Comparison of ENCODE assay signal across 9 cellular contexts in genomic region chr6:31498748-31499147, GRCh38. TPM values are rescaled to one million over a fixed set of nuclear protein-coding genes. Genes with fewer than 3 reads are reported as not detected.
A peak's percentile ranks its signal among the peaks of the same experiment; 100 is the strongest.
DNase-seq lines count a peak whose midpoint lies in the region; ATAC-seq and TF ChIP-seq lines count a peak whose summit lies in the region.
"Had no signal": no experiment of that assay in that cellular context is flagged by ENCODE, and none has a peak within 500 bp of the region (broad histone marks: within the 10 kb centered on the region; RNA-seq: fewer than 3 reads in every experiment).

No MANE protein-coding gene starts in this region.

- peaks cover 0 to 15% (median 11%) of the 10 kb centered on the region in 11 experiments; a peak in 11 of 22 replicates for H3K9me3 ChIP-seq in BLaER1 treated with 17β-estradiol and CSF1 and Interleukin-3, amounts not matched to agents 10 nM and 100 nM (replicated peaks in 1 of 11)

- H3K4me1 ChIP-seq in BLaER1 treated with 17β-estradiol and CSF1 and Interleukin-3, amounts not matched to agents 10 nM and 100 nM = peaks cover 30 to 47% (median 36%) of the 10 kb centered on the region in 10 experiments

- peaks cover 9 to 61% (median 19%) of the 10 kb centered on the region in 11 experiments; a peak in 18 of 22 replicates for H4K20me1 ChIP-seq in BLaER1 treated with 17β-estradiol and CSF1 and Interleukin-3, amounts not matched to agents 10 nM and 100 nM

- H3K36me3 Mint-ChIP-seq in HFFc6 (ENCODE audit: low read depth) = peaks cover 4% of the 10 kb centered on the region; the same call in 1 of the 2 replicates
- H3K36me3 Mint-ChIP-seq in central memory CD8-positive, alpha-beta T cell (ENCODE audit: insufficient read depth) = peaks cover 11% of the 10 kb centered on the region
- H3K36me3 Mint-ChIP-seq in mesothelial cell of epicardium = peaks cover 1% of the 10 kb centered on the region

- 0 out of 22 replicates have a peak overlapping the region, but pooled peaks of 1 of the 11 experiments have one; percentile 4 for H3K27ac ChIP-seq in BLaER1 treated with 17β-estradiol and CSF1 and Interleukin-3, amounts not matched to agents 10 nM and 100 nM

- peak overlapping the region in 8 of 10 experiments; percentile 34 to 99 (median 76); a peak in 11 of 20 replicates for H3K4me3 ChIP-seq in BLaER1 treated with 17β-estradiol and CSF1 and Interleukin-3, amounts not matched to agents 10 nM and 100 nM

- ATAC-seq in central memory CD8-positive, alpha-beta T cell (replicated peaks; ENCODE audit: extremely low read depth, poor library complexity, severe bottlenecking) = no peak
- no peak for ATAC-seq in GM21526 (IDR thresholded peaks at IDR 0.05; ENCODE audit: low FRiP score, unreplicated experiment)
- ATAC-seq in HG03025 (IDR thresholded peaks at IDR 0.05; ENCODE audit: low FRiP score, unreplicated experiment) = no peak

- H3K4me1 Mint-ChIP-seq in HFFc6 (ENCODE audit: low read depth) (peaks cover 56% of the 10 kb centered on the region), mesothelial cell of epicardium (peaks cover 25% of the 10 kb centered on the region)
- peaks cover 84% of the 10 kb centered on the region for H3K4me1 Mint-ChIP-seq in central memory CD8-positive, alpha-beta T cell

- peaks cover 0 to 18% (median 4%) of the 10 kb centered on the region in 11 experiments; a peak in 5 of 22 replicates for H3K36me3 ChIP-seq in BLaER1 treated with 17β-estradiol and CSF1 and Interleukin-3, amounts not matched to agents 10 nM and 100 nM

- no peaks in the 10 kb centered on the region for H3K9me3 Mint-ChIP-seq in HFFc6
- H3K9me3 Mint-ChIP-seq in central memory CD8-positive, alpha-beta T cell = no peaks in the 10 kb centered on the region
- peaks cover 7% of the 10 kb centered on the region for H3K9me3 Mint-ChIP-seq in mesothelial cell of epicardium

- DNase-seq in HFFc6 (no peak), mesothelial cell of epicardium (ENCODE audit: low spot score in 2 of 2, unreplicated experiment in 2 of 2) (no peak), NCI-H1930 (lab: John Stamatoyannopoulos, UW) (no peak), RPMI8226 (no peak)
- DNase-seq in central memory CD8-positive, alpha-beta T cell (ENCODE audit: low spot score in 2 of 2) = no peak

- H3K9ac ChIP-seq in BLaER1 treated with 17β-estradiol and CSF1 and Interleukin-3, amounts not matched to agents 10 nM and 100 nM = peak overlapping the region in 7 of 11 experiments; percentile 23 to 55 (median 46); a peak in 14 of 22 replicates

- no peaks in the 10 kb centered on the region for H3K27me3 ChIP-seq in BLaER1 treated with 17β-estradiol and CSF1 and Interleukin-3, amounts not matched to agents 10 nM and 100 nM

- H3K4me3 Mint-ChIP-seq in HFFc6 (peak overlapping the region; percentile 92), mesothelial cell of epicardium (peak overlapping the region; percentile 67)
- H3K4me3 Mint-ChIP-seq in central memory CD8-positive, alpha-beta T cell = peak overlapping the region; percentile 86

- H3K27me3 Mint-ChIP-seq in HFFc6 (ENCODE audit: insufficient read depth) = peaks cover 2% of the 10 kb centered on the region
- no peaks in the 10 kb centered on the region for H3K27me3 Mint-ChIP-seq in central memory CD8-positive, alpha-beta T cell
- H3K27me3 Mint-ChIP-seq in mesothelial cell of epicardium (ENCODE audit: low read depth) = peaks cover 96% of the 10 kb centered on the region

- no peak for TF ChIP-seq CTCF in HFFc6 (IDR thresholded peaks at IDR 0.05)
- no peak for TF ChIP-seq CTCF in mesothelial cell of epicardium (IDR thresholded peaks at IDR 0.05; ENCODE audit: unreplicated experiment)

- peak overlapping the region; percentile 82 to 99 (median 95) for H3K4me2 ChIP-seq in BLaER1 treated with 17β-estradiol and CSF1 and Interleukin-3, amounts not matched to agents 10 nM and 100 nM

- H3K27ac Mint-ChIP-seq in HFFc6 (peak overlapping the region; percentile 67), mesothelial cell of epicardium (no peak overlapping the region)
- H3K27ac Mint-ChIP-seq in central memory CD8-positive, alpha-beta T cell (ENCODE audit: low read depth) = peak overlapping the region; percentile 86

RNA-seq across cellular contexts. Expression of gene MICB, which starts 0.8 kb away (rescaled TPM):
- 10 to 100 TPM; 16.0 to 26.0 (median 22.6) TPM for total RNA-seq in HFFc6 (2021; fragmentation: NEBNext Ultra II Directional; extraction: Animal tissue kit (Norgen Biotek cat#: 25700))
- total RNA-seq in mesothelial cell of epicardium = 0.31 TPM in 1 of 3 replicates, not detected in the others

RNA-seq across cellular contexts. Expression of gene MCCD1, which starts 30.0 kb away (rescaled TPM):
- not detected for total RNA-seq in HFFc6 (2021; fragmentation: NEBNext Ultra II Directional; extraction: Animal tissue kit (Norgen Biotek cat#: 25700))
- not detected in 3 replicates for total RNA-seq in mesothelial cell of epicardium
- total RNA-seq: temporal lobe had no signal

RNA-seq across cellular contexts. Expression of gene DDX39B, which starts 43.1 kb away (rescaled TPM):
- total RNA-seq in HFFc6 (2021; fragmentation: NEBNext Ultra II Directional; extraction: Animal tissue kit (Norgen Biotek cat#: 25700)) = 100 to 1,000 TPM; 312 to 380 (median 358) TPM
- total RNA-seq in mesothelial cell of epicardium = 635 to 649 TPM (median 647 TPM) in 3 replicates

RNA-seq across cellular contexts. Expression of gene ATP6V1G2, which starts 47.7 kb away (rescaled TPM):
- total RNA-seq in HFFc6 (2021; fragmentation: NEBNext Ultra II Directional; extraction: Animal tissue kit (Norgen Biotek cat#: 25700)) = 1 to 10 TPM; 2.9 to 4.1 (median 3.2) TPM
- 2.2 to 2.7 TPM (median 2.5 TPM) in 3 replicates for total RNA-seq in mesothelial cell of epicardium

RNA-seq across cellular contexts. Expression of gene NFKBIL1, which starts 48.7 kb away (rescaled TPM):
- total RNA-seq in HFFc6 (2021; fragmentation: NEBNext Ultra II Directional; extraction: Animal tissue kit (Norgen Biotek cat#: 25700)) = 10 to 100 TPM; 11.8 to 15.9 (median 13.6) TPM
- total RNA-seq in mesothelial cell of epicardium = 27.7 to 28.2 TPM (median 28.1 TPM) in 3 replicates

Comparison
In these comparisons a context has a peak if more than half of its experiments do, and no peak if none do; other contexts are left out.
1. RNA of gene MICB, which starts 0.8 kb away (total RNA-seq): 16.0 to 26.0 TPM in HFFc6; 0.31 TPM in mesothelial cell of epicardium; every median in the first group is over 10 times any median in the second.
2. Peak in every context shown above with its lines, with median percentiles within 50 percentile points of each other: H3K4me3 Mint-ChIP-seq.